ENCODE assay signal across 11 cellular contexts in the genomic region with DNA sequence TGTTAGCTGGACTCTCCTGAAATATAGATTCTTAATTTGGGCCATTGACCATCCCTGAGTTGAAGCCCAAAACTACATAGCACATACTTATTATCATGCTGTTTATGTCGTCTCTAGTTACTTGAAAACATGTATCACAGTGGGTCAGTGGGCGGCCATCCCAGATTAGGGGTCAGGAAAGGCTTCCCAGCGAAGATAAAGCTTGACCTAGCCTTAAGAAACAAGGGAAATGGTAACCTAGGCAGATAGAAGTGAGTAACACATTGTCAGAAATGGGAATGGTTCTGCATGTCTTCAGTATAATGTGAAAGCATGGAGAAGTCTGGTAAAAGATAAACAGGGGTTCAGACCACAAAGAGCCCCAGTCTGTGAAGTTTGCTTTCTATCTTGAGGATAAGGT.
"Had no signal": no experiment of that assay in that cellular context is flagged by ENCODE, and none has a peak within 500 bp of the region (broad histone marks: within the 10 kb centered on the region; RNA-seq: fewer than 3 reads in every experiment).

No MANE protein-coding gene starts in this region.

- H3K36me3 ChIP-seq: HAP-1 had no signal

- DNase-seq: GM23248, GOT3, H7, H9, HCEC 1CT, HFFc6 had no signal

- H3K4me3 ChIP-seq: GM23248, GM23338, HAP-1 had no signal

- H3K9me3 ChIP-seq: HAP-1 had no signal

- H3K27ac ChIP-seq: GM23248 had no signal

- FAIRE-seq: H1, H54 had no signal

- H3K9ac ChIP-seq: GM23248 had no signal

- ATAC-seq: GM23338, HCT116 had no signal

- H2AFZ ChIP-seq: GM23248, GM23338 had no signal

- H3K4me2 ChIP-seq: GM23338 had no signal

- H3K4me1 ChIP-seq: HAP-1 had no signal
